In genomic region chr14:36664322-36665193, GRCh38 we compare ENCODE assay signal across 15 cellular contexts. TPM values are rescaled to one million over a fixed set of nuclear protein-coding genes. Genes with fewer than 3 reads are reported as not detected.
A peak's percentile ranks its signal among the peaks of the same experiment; 100 is the strongest.
DNase-seq lines count a peak whose midpoint lies in the region; ATAC-seq and TF ChIP-seq lines count a peak whose summit lies in the region.
"Had no signal": no experiment of that assay in that cellular context is flagged by ENCODE, and none has a peak within 500 bp of the region (broad histone marks: within the 10 kb centered on the region; RNA-seq: fewer than 3 reads in every experiment).

No MANE protein-coding gene starts in this region.

- BruUV-seq in OCI-LY7 (replicated peaks; lab: Mats Ljungman, UMichigan), result TSS peak; percentile 58

- H3K36me3 ChIP-seq in OCI-LY7 (ENCODE audit: insufficient read depth, low read length) (no peaks in the 10 kb centered on the region; the same call in 1 of the 2 replicates), esophagus muscularis mucosa (no peaks in the 10 kb centered on the region), stomach smooth muscle (ENCODE audit: control insufficient read depth in 2 of 2, insufficient read depth in 2 of 2, low read length in 2 of 2) (no peaks in the 10 kb centered on the region)
- H3K36me3 ChIP-seq: colonic mucosa had no signal

- TF ChIP-seq CTCF in OCI-LY7 (conservative IDR thresholded peaks at IDR 0.05; ENCODE audit: low read length) (no peak), esophagus muscularis mucosa (IDR thresholded peaks at IDR 0.05) (no peak), GM20000 (IDR thresholded peaks at IDR 0.05; ENCODE audit: extremely low read depth, missing control alignments) (no peak)

- no peaks in the 10 kb centered on the region for H3K9me2 ChIP-seq in OCI-LY7 (ENCODE audit: insufficient read depth, low read length)

- TF ChIP-seq EP300 in esophagus muscularis mucosa (IDR thresholded peaks at IDR 0.05), result no peak

- H3K27me3 Mint-ChIP-seq in activated CD4-positive, alpha-beta T cell treated with anti-CD3 and anti-CD28 coated beads, Interleukin-2, amount 10 ng/mL, durations not matched to agents 24 days and 14 days, result peaks cover 75% of the 10 kb centered on the region
- H3K27me3 Mint-ChIP-seq in stimulated activated memory B cell treated with anti-CD40 and anti-IgM and Interleukin-4, amounts not matched to agents 10 μg/mL and 1 μg/mL and 100 μg/mL, for 72 hours, result peaks cover 76% of the 10 kb centered on the region

- WGBS in esophagus muscularis mucosa, result 23% methylated on average over 9 of the region's 9 CpGs

- H3K27ac ChIP-seq in OCI-LY7 (ENCODE audit: low read depth, low read length, poor library complexity, severe bottlenecking) (no peak overlapping the region), esophagus muscularis mucosa (replicated peaks in 1 of 4) (no peak overlapping the region), stomach smooth muscle (ENCODE audit: low read length) (no peak overlapping the region)
- H3K27ac ChIP-seq: colonic mucosa had no signal

- H2AFZ ChIP-seq in OCI-LY7 (ENCODE audit: low read length), result no peak overlapping the region

- H3K27me3 ChIP-seq in esophagus muscularis mucosa (peaks cover 24 to 99% (median 77%) of the 10 kb centered on the region in 4 donors), stomach smooth muscle (ENCODE audit: control insufficient read depth in 1 of 2, insufficient read depth in 2 of 2, low read length in 2 of 2) (peaks cover 72 to 88% of the 10 kb centered on the region in 2 donors)

- POLR2A ChIA-PET in OCI-LY7 (lab: Charles Lee), result no interaction called here

- peaks cover 9% of the 10 kb centered on the region for H3K4me1 Mint-ChIP-seq in activated CD4-positive, alpha-beta T cell treated with anti-CD3 and anti-CD28 coated beads, Interleukin-2, amount 10 ng/mL, durations not matched to agents 24 days and 14 days
- peaks cover 20% of the 10 kb centered on the region for H3K4me1 Mint-ChIP-seq in stimulated activated memory B cell treated with anti-CD40 and anti-IgM and Interleukin-4, amounts not matched to agents 10 μg/mL and 1 μg/mL and 100 μg/mL, for 72 hours
- H3K4me1 Mint-ChIP-seq in stimulated activated effector memory CD8-positive, alpha-beta T cell treated with anti-CD3 and anti-CD28 coated beads, Interleukin-12 subunit alpha, Interleukin-12 subunit beta, amount 100 ng/mL, for 72 hours, result peaks cover 28% of the 10 kb centered on the region

- H3K4me1 ChIP-seq in OCI-LY7 (ENCODE audit: insufficient read depth, low read length, poor library complexity, severe bottlenecking) (peaks cover 14% of the 10 kb centered on the region), esophagus muscularis mucosa (peaks cover 40 to 58% (median 52%) of the 10 kb centered on the region in 4 donors), stomach smooth muscle (ENCODE audit: control insufficient read depth, insufficient read depth, low read length) (peaks cover 33% of the 10 kb centered on the region)

- no peak overlapping the region for H3K9ac ChIP-seq in stomach smooth muscle (ENCODE audit: low read length in 2 of 2)

- CTCF ChIA-PET in OCI-LY7 (lab: Charles Lee; ENCODE audit: unreplicated experiment), result no interaction called here

- intact Hi-C loops in activated CD4-positive, alpha-beta T cell treated with anti-CD3 and anti-CD28 coated beads, Interleukin-2, amount 10 ng/mL, durations not matched to agents 24 days and 14 days (cut with micrococcal nuclease), result no loop called here
- intact Hi-C loops in OCI-LY7 (cut with micrococcal nuclease; ENCODE audit: unreplicated experiment) (no loop called here), esophagus muscularis mucosa (cut with DNase I) (no loop called here)

- H3K4me2 ChIP-seq in OCI-LY7 (ENCODE audit: low read length), result peak overlapping the region; percentile 14; the same call in 1 of the 2 replicates

- no peaks in the 10 kb centered on the region for H3K79me2 ChIP-seq in OCI-LY7 (ENCODE audit: insufficient read depth, low read depth, low read length)

- no peak for DNase-seq in activated CD4-positive, alpha-beta T cell treated with anti-CD3 and anti-CD28 coated beads, Interleukin-2, amount 10 ng/mL, durations not matched to agents 24 days and 14 days
- no peak for DNase-seq in activated CD4-positive, alpha-beta T cell treated with anti-CD3 and anti-CD28 coated beads, Interleukin-2, amount 50 U/mL, for 1 hour
- no peak for DNase-seq in OCI-LY7 (ENCODE audit: low spot score)
- no peak for DNase-seq in esophagus muscularis mucosa (ENCODE audit: extremely low spot score)
- no peak for DNase-seq in GM20000 (ENCODE audit: low spot score)
- DNase-seq in stimulated activated effector memory CD8-positive, alpha-beta T cell treated with anti-CD3 and anti-CD28 coated beads, Interleukin-12 subunit alpha, Interleukin-12 subunit beta, amount 100 ng/mL, for 72 hours (ENCODE audit: low spot score in 2 of 2), result no peak
- DNase-seq: activated CD8-positive, alpha-beta memory T cell treated with anti-CD3 and anti-CD28 coated beads, Interleukin-2, amount 10 ng/mL, durations not matched to agents 7 days and 5 days; colonic mucosa; GOT3; NCI-H1092; NCI-H345 had no signal

- H3K27ac Mint-ChIP-seq in activated CD4-positive, alpha-beta T cell treated with anti-CD3 and anti-CD28 coated beads, Interleukin-2, amount 10 ng/mL, durations not matched to agents 24 days and 14 days, result peak overlapping the region; percentile 37
- no peak overlapping the region for H3K27ac Mint-ChIP-seq in stimulated activated memory B cell treated with anti-CD40 and anti-IgM and Interleukin-4, amounts not matched to agents 10 μg/mL and 1 μg/mL and 100 μg/mL, for 72 hours
- no peak overlapping the region for H3K27ac Mint-ChIP-seq in stimulated activated effector memory CD8-positive, alpha-beta T cell treated with anti-CD3 and anti-CD28 coated beads, Interleukin-12 subunit alpha, Interleukin-12 subunit beta, amount 100 ng/mL, for 72 hours

- peak overlapping the region; percentile 30 for H3K4me3 Mint-ChIP-seq in activated CD4-positive, alpha-beta T cell treated with anti-CD3 and anti-CD28 coated beads, Interleukin-2, amount 10 ng/mL, durations not matched to agents 24 days and 14 days
- no peak overlapping the region for H3K4me3 Mint-ChIP-seq in stimulated activated memory B cell treated with anti-CD40 and anti-IgM and Interleukin-4, amounts not matched to agents 10 μg/mL and 1 μg/mL and 100 μg/mL, for 72 hours
- no peak overlapping the region for H3K4me3 Mint-ChIP-seq in stimulated activated effector memory CD8-positive, alpha-beta T cell treated with anti-CD3 and anti-CD28 coated beads, Interleukin-12 subunit alpha, Interleukin-12 subunit beta, amount 100 ng/mL, for 72 hours
- H3K4me3 Mint-ChIP-seq: activated CD8-positive, alpha-beta memory T cell treated with anti-CD3 and anti-CD28 coated beads, Interleukin-2, amount 10 ng/mL, durations not matched to agents 7 days and 5 days had no signal

- H3K4me3 ChIP-seq in OCI-LY7 (ENCODE audit: low read depth, low read length, poor library complexity, severe bottlenecking), result peak overlapping the region; percentile 6
- peak overlapping the region; percentile 40 to 48 (median 44) for H3K4me3 ChIP-seq in esophagus muscularis mucosa
- H3K4me3 ChIP-seq in stomach smooth muscle (ENCODE audit: low read length in 2 of 2), result peak overlapping the region; percentile 52 to 64
- H3K4me3 ChIP-seq: GM12878 had no signal

- H3K9me3 ChIP-seq in OCI-LY7 (ENCODE audit: low read length) (no peaks in the 10 kb centered on the region), esophagus muscularis mucosa (no peaks in the 10 kb centered on the region), stomach smooth muscle (ENCODE audit: control insufficient read depth in 2 of 2, low read length in 2 of 2) (no peaks in the 10 kb centered on the region)
- H3K9me3 ChIP-seq: colonic mucosa had no signal

- no peak for TF ChIP-seq POLR2A in esophagus muscularis mucosa (IDR thresholded peaks at IDR 0.05; ENCODE audit: low read depth)

- H3K9me3 Mint-ChIP-seq in activated CD4-positive, alpha-beta T cell treated with anti-CD3 and anti-CD28 coated beads, Interleukin-2, amount 10 ng/mL, durations not matched to agents 24 days and 14 days, result peaks cover 13% of the 10 kb centered on the region
- H3K9me3 Mint-ChIP-seq in stimulated activated memory B cell treated with anti-CD40 and anti-IgM and Interleukin-4, amounts not matched to agents 10 μg/mL and 1 μg/mL and 100 μg/mL, for 72 hours, result peaks cover 2% of the 10 kb centered on the region
- no peaks in the 10 kb centered on the region for H3K9me3 Mint-ChIP-seq in stimulated activated effector memory CD8-positive, alpha-beta T cell treated with anti-CD3 and anti-CD28 coated beads, Interleukin-12 subunit alpha, Interleukin-12 subunit beta, amount 100 ng/mL, for 72 hours

- no peaks in the 10 kb centered on the region for H4K20me1 ChIP-seq in OCI-LY7 (ENCODE audit: insufficient read depth, low read length)

- ATAC-seq in stimulated activated memory B cell treated with anti-CD40 and anti-IgM and Interleukin-4, amounts not matched to agents 10 μg/mL and 1 μg/mL and 100 μg/mL, for 72 hours, result no peak
- no peak for ATAC-seq in stimulated activated effector memory CD8-positive, alpha-beta T cell treated with anti-CD3 and anti-CD28 coated beads, Interleukin-12 subunit alpha, Interleukin-12 subunit beta, amount 100 ng/mL, for 72 hours
- ATAC-seq: activated CD8-positive, alpha-beta memory T cell treated with anti-CD3 and anti-CD28 coated beads, Interleukin-2, amount 10 ng/mL, durations not matched to agents 7 days and 5 days; GM12878 had no signal

- H3K36me3 Mint-ChIP-seq in activated CD4-positive, alpha-beta T cell treated with anti-CD3 and anti-CD28 coated beads, Interleukin-2, amount 10 ng/mL, durations not matched to agents 24 days and 14 days (ENCODE audit: low read depth), result peaks cover 4% of the 10 kb centered on the region
- H3K36me3 Mint-ChIP-seq in stimulated activated memory B cell treated with anti-CD40 and anti-IgM and Interleukin-4, amounts not matched to agents 10 μg/mL and 1 μg/mL and 100 μg/mL, for 72 hours, result no peaks in the 10 kb centered on the region
- peaks cover 7% of the 10 kb centered on the region for H3K36me3 Mint-ChIP-seq in stimulated activated effector memory CD8-positive, alpha-beta T cell treated with anti-CD3 and anti-CD28 coated beads, Interleukin-12 subunit alpha, Interleukin-12 subunit beta, amount 100 ng/mL, for 72 hours

RNA-seq across cellular contexts. Expression of gene PAX9, which starts 2.9 kb away (rescaled TPM):
- not detected in 2 replicates for total RNA-seq in activated CD4-positive, alpha-beta T cell treated with anti-CD3 and anti-CD28 coated beads, Interleukin-2, amount 10 ng/mL, durations not matched to agents 24 days and 14 days
- total RNA-seq in OCI-LY7 (2014; rRNA removed; shearing (Covaris generic)), result 1.4 and 2.3 TPM in 2 replicates
- 4.4 and 5.3 TPM in 2 replicates for total RNA-seq in OCI-LY7 (2022)
- 1 to 10 TPM in 1 of 4 donors, under 1 TPM in 3; 0.50 to 2.1 (median 0.77) TPM for total RNA-seq in esophagus muscularis mucosa
- total RNA-seq: activated CD8-positive, alpha-beta memory T cell treated with anti-CD3 and anti-CD28 coated beads, Interleukin-2, amount 10 ng/mL, durations not matched to agents 7 days and 5 days; fibroblast of villous mesenchyme had no signal

Comparison
In these comparisons a context has a peak if more than half of its experiments do, and no peak if none do; other contexts are left out.
1. H3K4me3 ChIP-seq: peak in every context shown above with its lines; median percentile 58 in stomach smooth muscle; 44 in esophagus muscularis mucosa; 6 in OCI-LY7.